10 cellular contexts compared by ENCODE assay signal in genomic region chr1:61054636-61055035, GRCh38. TPM values are rescaled to one million over a fixed set of nuclear protein-coding genes. Genes with fewer than 3 reads are reported as not detected.
DNase-seq lines count a peak whose midpoint lies in the region; ATAC-seq and TF ChIP-seq lines count a peak whose summit lies in the region.
"Had no signal": no experiment of that assay in that cellular context is flagged by ENCODE, and none has a peak within 500 bp of the region (broad histone marks: within the 10 kb centered on the region; RNA-seq: fewer than 3 reads in every experiment).

No MANE protein-coding gene starts in this region.

- WGBS in thyroid gland, 2 donors = 80 to 83% methylated on average over 11 of the region's 11 CpGs
- WGBS in ovary, 3 donors = 91 to 94% (median 93%) methylated on average over 11 of the region's 11 CpGs

- TF ChIP-seq CTCF in chondrocyte (IDR thresholded peaks at IDR 0.05) (no peak), thyroid gland (IDR thresholded peaks at IDR 0.05) (no peak), ovary (IDR thresholded peaks at IDR 0.05) (no peak)

- H3K4me3 ChIP-seq in mucosa of rectum (ENCODE audit: low read length in 2 of 2) (peak overlapping the region; percentile 59 to 66), thyroid gland (replicated peaks in 1 of 3) (no peak overlapping the region), ovary (no peak overlapping the region)

- no peaks in the 10 kb centered on the region for H3K36me3 ChIP-seq in mucosa of rectum (ENCODE audit: control insufficient read depth in 2 of 2, insufficient read depth in 2 of 2, low read length in 2 of 2)
- H3K36me3 ChIP-seq in thyroid gland = no peaks in the 10 kb centered on the region
- H3K36me3 ChIP-seq in ovary = no peaks in the 10 kb centered on the region

- H3K27me3 Mint-ChIP-seq in activated T-cell treated with anti-CD3 and anti-CD28 coated beads, Interleukin-2, amount 50 U/mL, for 72 hours (ENCODE audit: low read depth) = peaks cover 77% of the 10 kb centered on the region
- H3K27me3 Mint-ChIP-seq in chondrocyte (ENCODE audit: low read depth) = no peaks in the 10 kb centered on the region

- H3K9me3 ChIP-seq in mucosa of rectum (ENCODE audit: control insufficient read depth in 2 of 2, low read length in 2 of 2) (no peaks in the 10 kb centered on the region), thyroid gland (no peaks in the 10 kb centered on the region), ovary (no peaks in the 10 kb centered on the region)

- no peak for DNase-seq in activated T-cell treated with anti-CD3 and anti-CD28 coated beads, Interleukin-2, amount 50 U/mL, for 72 hours
- DNase-seq in activated T-cell treated with anti-CD3 and anti-CD28 coated beads, Interleukin-2, amount 50 U/mL, for 48 hours = no peak
- DNase-seq in chondrocyte (ENCODE audit: low spot score) = no peak
- no peak for DNase-seq in thyroid gland
- DNase-seq in ovary = no peak
- DNase-seq: DMS79, NCI-H1436 treated with DMSO at 0.1 percent for 48 hours had no signal

- peak overlapping the region in 1 of 2 donors; percentile 58 for H3K9ac ChIP-seq in mucosa of rectum (ENCODE audit: low read depth in 1 of 2, low read length in 2 of 2)

- H3K4me1 ChIP-seq in mucosa of rectum (ENCODE audit: control insufficient read depth in 2 of 2, insufficient read depth in 2 of 2, low read length in 2 of 2) (peaks cover 23 to 28% of the 10 kb centered on the region in 2 donors), thyroid gland (peaks cover 45 to 49% of the 10 kb centered on the region in 2 donors), ovary (ENCODE audit: insufficient read depth) (peaks cover 8% of the 10 kb centered on the region)

- H3K27me3 ChIP-seq in mucosa of rectum (ENCODE audit: control insufficient read depth in 2 of 2, insufficient read depth in 2 of 2, low read length in 2 of 2) (no peaks in the 10 kb centered on the region), thyroid gland (no peaks in the 10 kb centered on the region), ovary (no peaks in the 10 kb centered on the region)

- H3K36me3 Mint-ChIP-seq in activated T-cell treated with anti-CD3 and anti-CD28 coated beads, Interleukin-2, amount 50 U/mL, for 72 hours (ENCODE audit: insufficient read depth in 2 of 2) = peaks cover 2% of the 10 kb centered on the region in 2 donors
- H3K36me3 Mint-ChIP-seq in chondrocyte (ENCODE audit: low read depth) = no peaks in the 10 kb centered on the region

- H3K27ac ChIP-seq in mucosa of rectum (ENCODE audit: low read depth in 2 of 2, low read length in 2 of 2) (peak overlapping the region; percentile 72 to 81), thyroid gland (peak overlapping the region; percentile 96 to 99 (median 98)), ovary (peak overlapping the region in 1 of 2 donors; percentile 24)

- H3K4me3 Mint-ChIP-seq in activated T-cell treated with anti-CD3 and anti-CD28 coated beads, Interleukin-2, amount 50 U/mL, for 72 hours = peak overlapping the region; percentile 82 to 85
- peak overlapping the region; percentile 55 for H3K4me3 Mint-ChIP-seq in chondrocyte (ENCODE audit: unreplicated experiment)

- TF ChIP-seq POLR2A in thyroid gland (IDR thresholded peaks at IDR 0.05) (no peak), ovary (IDR thresholded peaks at IDR 0.05) (no peak)

- H3K9me3 Mint-ChIP-seq in activated T-cell treated with anti-CD3 and anti-CD28 coated beads, Interleukin-2, amount 50 U/mL, for 72 hours = no peaks in the 10 kb centered on the region
- H3K9me3 Mint-ChIP-seq in chondrocyte (ENCODE audit: low read depth) = no peaks in the 10 kb centered on the region

- H3K27ac Mint-ChIP-seq in activated T-cell treated with anti-CD3 and anti-CD28 coated beads, Interleukin-2, amount 50 U/mL, for 72 hours = no peak overlapping the region
- H3K27ac Mint-ChIP-seq in chondrocyte (ENCODE audit: unreplicated experiment) = peak overlapping the region; percentile 1

- peaks cover 47% of the 10 kb centered on the region for H3K4me1 Mint-ChIP-seq in activated T-cell treated with anti-CD3 and anti-CD28 coated beads, Interleukin-2, amount 50 U/mL, for 72 hours (ENCODE audit: low read depth)
- H3K4me1 Mint-ChIP-seq in chondrocyte (ENCODE audit: low read depth) = peaks cover 45% of the 10 kb centered on the region

- intact Hi-C loops in thyroid gland (cut with DNase I) = loop anchor here (5.0 kb wide), 2 partner anchors 283 to 398 kb away; no protein-coding TSS in a partner anchor
- intact Hi-C loops in ovary (cut with DNase I) = loop anchor here (5.0 to 10.0 kb wide), 7 partner anchors 280 to 793 kb away; no protein-coding TSS in a partner anchor

- ATAC-seq in activated T-cell treated with anti-CD3 and anti-CD28 coated beads, Interleukin-2, amount 50 U/mL, for 72 hours (replicated peaks in 1 of 2) = no peak
- ATAC-seq in GM18867 (IDR thresholded peaks at IDR 0.05; ENCODE audit: unreplicated experiment) (no peak), HG03139 (IDR thresholded peaks at IDR 0.05; ENCODE audit: unreplicated experiment) (no peak)

- no peak for TF ChIP-seq EP300 in ovary (IDR thresholded peaks at IDR 0.05)

RNA-seq across cellular contexts. Expression of gene NFIA, which starts 27.7 kb away (rescaled TPM):
- total RNA-seq in activated T-cell treated with anti-CD3 and anti-CD28 coated beads, Interleukin-2, amount 50 U/mL, for 72 hours = 10 to 100 TPM; 17.3 to 27.3 TPM
- total RNA-seq in chondrocyte = 43.0 to 64.1 TPM (median 47.3 TPM) in 3 replicates
- 100 to 1,000 TPM; 105 to 149 (median 118) TPM for total RNA-seq in thyroid gland
- 100 to 1,000 TPM in 2 of 7 donors, 10 to 100 TPM in 5; 34.0 to 115 (median 90.8) TPM for total RNA-seq in ovary
- 10 to 100 TPM; 11.8 to 23.5 TPM for polyA plus RNA-seq in ovary

Comparison
In these comparisons a context has a peak if more than half of its experiments do, and no peak if none do; other contexts are left out.
1. H3K4me3 ChIP-seq: peak in mucosa of rectum (2 of 2); none in thyroid gland (0 of 3) and ovary (single experiment).